ENCODE assay signal across 9 cellular contexts in the genomic region with DNA sequence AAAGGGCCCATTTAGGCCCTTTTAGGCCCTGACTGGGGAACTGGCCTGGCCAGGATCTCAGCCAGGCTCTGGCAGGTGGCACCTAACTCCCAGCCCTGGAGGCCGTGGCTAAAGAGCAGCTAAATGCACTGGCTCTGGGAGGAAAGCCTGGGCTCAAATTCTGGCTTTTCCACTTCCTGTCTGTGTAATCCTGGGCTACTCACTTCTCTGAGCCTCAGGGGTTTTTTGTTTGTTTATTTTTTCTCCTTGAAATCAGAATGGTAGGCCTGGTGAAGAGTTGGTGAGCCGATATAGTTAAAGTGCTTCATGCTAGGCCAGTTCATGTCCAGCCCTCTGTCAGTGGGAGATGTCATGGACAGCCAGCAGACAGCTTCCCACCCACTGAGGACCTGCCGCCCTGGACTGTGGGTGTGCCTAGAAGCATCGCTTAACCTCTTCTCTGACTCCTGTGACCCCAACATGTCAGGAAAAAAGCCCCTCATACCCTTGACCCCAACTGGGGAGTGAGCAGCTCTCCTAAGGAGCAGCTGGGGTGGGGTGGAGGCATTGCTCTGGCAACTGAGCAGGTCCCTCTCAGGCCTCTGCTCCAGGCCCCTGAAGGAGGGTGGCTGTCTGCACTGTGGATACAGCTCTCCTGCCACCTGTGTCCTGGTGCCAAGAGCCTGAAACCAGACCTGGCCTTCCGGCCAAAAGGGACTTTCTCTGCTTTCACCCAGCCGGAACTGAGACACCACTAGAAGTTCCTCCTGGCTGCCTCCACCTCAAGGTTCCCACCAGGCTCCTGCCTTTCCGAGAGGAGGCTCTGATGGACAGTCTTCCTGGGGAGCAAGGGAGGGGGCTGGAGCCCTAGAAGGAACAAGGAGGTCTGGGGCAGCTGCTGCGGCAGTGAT. TPM values are rescaled to one million over a fixed set of nuclear protein-coding genes. Genes with fewer than 3 reads are reported as not detected.
DNase-seq lines count a peak whose midpoint lies in the region; ATAC-seq, FAIRE-seq and TF ChIP-seq lines count a peak whose summit lies in the region.
"Had no signal": no experiment of that assay in that cellular context is flagged by ENCODE, and none has a peak within 500 bp of the region (broad histone marks: within the 10 kb centered on the region; RNA-seq: fewer than 3 reads in every experiment).

No MANE protein-coding gene starts in this region.

- peaks cover 4 to 59% (median 21%) of the 10 kb centered on the region in 11 experiments; a peak in 18 of 22 replicates for H3K36me3 ChIP-seq in BLaER1 treated with 17β-estradiol and CSF1 and Interleukin-3, amounts not matched to agents 10 nM and 100 nM
- H3K36me3 ChIP-seq in brain microvascular endothelial cell (replicated peaks) (peaks cover 10% of the 10 kb centered on the region), transverse colon (no peaks in the 10 kb centered on the region)

- TF ChIP-seq EP300 in transverse colon (IDR thresholded peaks at IDR 0.05; ENCODE audit: low read depth), result no peak

- no peak for FAIRE-seq in D721Med (lab: Jason Lieb, UNC)

- H3K9me3 Mint-ChIP-seq in memory B cell, result no peaks in the 10 kb centered on the region
- H3K9me3 Mint-ChIP-seq in activated T-cell treated with anti-CD3 and anti-CD28 coated beads, Interleukin-2, amount 50 U/mL, for 4 hours, result no peaks in the 10 kb centered on the region
- H3K9me3 Mint-ChIP-seq: naive B cell had no signal

- in situ Hi-C loops in brain microvascular endothelial cell (cut with HindIII; ENCODE audit: low pct_ligation_motif_present, low sequenced_read_pairs) (no loop called here), transverse colon (cut with MboI; ENCODE audit: low pct_ligation_motif_present in 1 of 4, low pct_unique_long_range_greater_than_20kb in 1 of 4, low sequenced_read_pairs in 3 of 4) (no loop called here)

- peak overlapping the region; percentile 69 for H3K27ac Mint-ChIP-seq in memory B cell

- H3K9me3 ChIP-seq in BLaER1 treated with 17β-estradiol and CSF1 and Interleukin-3, amounts not matched to agents 10 nM and 100 nM (replicated peaks in 1 of 11), result no peaks in the 10 kb centered on the region
- no peaks in the 10 kb centered on the region for H3K9me3 ChIP-seq in transverse colon

- no peak overlapping the region for H3K4me3 ChIP-seq in BLaER1 treated with 17β-estradiol and CSF1 and Interleukin-3, amounts not matched to agents 10 nM and 100 nM
- H3K4me3 ChIP-seq in brain microvascular endothelial cell (ENCODE audit: low read depth, low read length), result no peak overlapping the region
- no peak overlapping the region for H3K4me3 ChIP-seq in transverse colon

- intact Hi-C loops in transverse colon (cut with DNase I; ENCODE audit: low total_unique reads), result no loop called here

- H3K9ac ChIP-seq in BLaER1 treated with 17β-estradiol and CSF1 and Interleukin-3, amounts not matched to agents 10 nM and 100 nM, result peak overlapping the region in 7 of 11 experiments; percentile 6 to 43 (median 29); a peak in 8 of 22 replicates

- H3K4me2 ChIP-seq in BLaER1 treated with 17β-estradiol and CSF1 and Interleukin-3, amounts not matched to agents 10 nM and 100 nM, result peak overlapping the region; percentile 14 to 67 (median 40); a peak in 18 of 22 replicates

- H3K27me3 Mint-ChIP-seq in memory B cell, result no peaks in the 10 kb centered on the region
- H3K27me3 Mint-ChIP-seq in activated T-cell treated with anti-CD3 and anti-CD28 coated beads, Interleukin-2, amount 50 U/mL, for 4 hours (ENCODE audit: low read depth), result no peaks in the 10 kb centered on the region
- H3K27me3 Mint-ChIP-seq: naive B cell had no signal

- H3K27me3 ChIP-seq in BLaER1 treated with 17β-estradiol and CSF1 and Interleukin-3, amounts not matched to agents 10 nM and 100 nM, result no peaks in the 10 kb centered on the region
- H3K27me3 ChIP-seq in brain microvascular endothelial cell (replicated peaks) (no peaks in the 10 kb centered on the region), transverse colon (no peaks in the 10 kb centered on the region)

- peak; percentile 47 for DNase-seq in LHCN-M2 (ENCODE audit: low read depth)
- no peak for DNase-seq in brain microvascular endothelial cell
- no peak for DNase-seq in memory B cell (ENCODE audit: low spot score in 2 of 2)
- no peak for DNase-seq in activated T-cell treated with anti-CD3 and anti-CD28 coated beads, Interleukin-2, amount 50 U/mL, for 4 hours
- no peak for DNase-seq in D721Med (ENCODE audit: insufficient read length, low spot score)
- DNase-seq in transverse colon, result no peak
- DNase-seq in cerebellum (ENCODE audit: low spot score), result no peak
- DNase-seq: naive B cell had no signal

- WGBS in transverse colon (ENCODE audit: low coverage in 1 of 2), 2 donors, result 63 to 87% methylated on average over 3 to 8 of the region's 8 CpGs

- TF ChIP-seq CTCF in brain microvascular endothelial cell (IDR thresholded peaks at IDR 0.05; ENCODE audit: low read depth, low read length, missing control alignments), result no peak
- no peak for TF ChIP-seq CTCF in D721Med (IDR thresholded peaks at IDR 0.05; ENCODE audit: insufficient read depth, missing control alignments)
- TF ChIP-seq CTCF in transverse colon (IDR thresholded peaks at IDR 0.05), result no peak

- peaks cover 33% of the 10 kb centered on the region for H3K4me1 Mint-ChIP-seq in memory B cell
- H3K4me1 Mint-ChIP-seq in activated T-cell treated with anti-CD3 and anti-CD28 coated beads, Interleukin-2, amount 50 U/mL, for 4 hours (ENCODE audit: low read depth), result peaks cover 24% of the 10 kb centered on the region

- peak; percentile 78 for ATAC-seq in memory B cell (ENCODE audit: low read depth)
- no peak for ATAC-seq in activated T-cell treated with anti-CD3 and anti-CD28 coated beads, Interleukin-2, amount 50 U/mL, for 4 hours

- TF ChIP-seq POLR2A in transverse colon (IDR thresholded peaks at IDR 0.05), result no peak

- peaks cover 18 to 53% (median 25%) of the 10 kb centered on the region in 10 experiments for H3K4me1 ChIP-seq in BLaER1 treated with 17β-estradiol and CSF1 and Interleukin-3, amounts not matched to agents 10 nM and 100 nM
- peaks cover 13 to 41% (median 27%) of the 10 kb centered on the region in 4 donors for H3K4me1 ChIP-seq in transverse colon

- H3K4me3 Mint-ChIP-seq in memory B cell, result peak overlapping the region; percentile 5
- no peak overlapping the region for H3K4me3 Mint-ChIP-seq in activated T-cell treated with anti-CD3 and anti-CD28 coated beads, Interleukin-2, amount 50 U/mL, for 4 hours

- peak overlapping the region in 8 of 11 experiments; percentile 4 to 37 (median 18); a peak in 11 of 22 replicates for H3K27ac ChIP-seq in BLaER1 treated with 17β-estradiol and CSF1 and Interleukin-3, amounts not matched to agents 10 nM and 100 nM
- peak overlapping the region; percentile 30 for H3K27ac ChIP-seq in brain microvascular endothelial cell
- H3K27ac ChIP-seq in transverse colon, result peak overlapping the region in 2 of 4 donors; percentile 18 to 22

- peaks cover 2% of the 10 kb centered on the region for H3K36me3 Mint-ChIP-seq in memory B cell
- H3K36me3 Mint-ChIP-seq in activated T-cell treated with anti-CD3 and anti-CD28 coated beads, Interleukin-2, amount 50 U/mL, for 4 hours (ENCODE audit: insufficient read depth), result peaks cover 2% of the 10 kb centered on the region
- H3K36me3 Mint-ChIP-seq: naive B cell had no signal

- H4K20me1 ChIP-seq in BLaER1 treated with 17β-estradiol and CSF1 and Interleukin-3, amounts not matched to agents 10 nM and 100 nM, result peaks cover 84 to 100% (median 99%) of the 10 kb centered on the region in 11 experiments

RNA-seq across cellular contexts. Expression of gene MYL9, which starts 57.2 kb away (rescaled TPM):
- total RNA-seq in LHCN-M2 (2014; rRNA removed), result 80.9 and 83.7 TPM in 2 replicates
- polyA plus RNA-seq in LHCN-M2 (2012), result 1,611 TPM
- total RNA-seq in activated T-cell treated with anti-CD3 and anti-CD28 coated beads, Interleukin-2, amount 50 U/mL, for 4 hours, result 1 to 10 TPM in 1 of 3 donors, under 1 TPM in 2; 0.90 to 1.2 (median 0.98) TPM
- total RNA-seq in transverse colon, result 100 to 1,000 TPM; 156 to 974 (median 332) TPM
- 0.36 TPM for total RNA-seq in cerebellum

Comparison
In these comparisons a context has a peak if more than half of its experiments do, and no peak if none do; other contexts are left out.
1. RNA of gene MYL9, which starts 57.2 kb away (total RNA-seq): 156 to 974 TPM in transverse colon and 80.9 to 83.7 TPM in LHCN-M2; 0.90 to 1.2 TPM in activated T-cell treated with anti-CD3 and anti-CD28 coated beads, Interleukin-2, amount 50 U/mL, for 4 hours and 0.36 TPM in cerebellum (single experiment); every median in the first group is over 10 times any median in the second.